In the genomic region with DNA sequence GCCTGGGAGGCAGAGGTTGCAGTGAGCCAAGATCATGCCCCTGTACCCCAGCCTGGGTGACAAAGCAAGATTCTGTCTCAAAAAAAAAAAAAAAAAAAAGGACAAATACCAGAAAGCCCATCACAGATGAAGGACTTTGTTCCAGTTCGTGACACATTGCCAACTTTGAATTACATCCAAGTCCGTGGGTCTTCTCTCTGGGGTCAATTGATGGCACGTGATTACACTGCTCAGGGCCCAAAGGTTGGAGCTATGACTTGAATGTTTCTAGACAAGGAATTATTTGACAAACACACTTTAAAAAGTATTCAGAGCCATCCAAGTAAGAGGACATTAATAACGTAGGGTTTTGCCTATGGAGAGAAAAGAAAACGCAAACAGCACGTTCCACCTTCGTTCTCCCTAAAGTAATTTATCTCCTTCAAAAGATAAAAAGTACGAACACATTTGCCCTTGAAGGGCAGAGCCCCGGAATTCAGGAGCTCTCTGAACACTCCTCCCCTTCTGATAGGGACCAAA, we compare ENCODE assay signal across 8 cellular contexts. TPM values are rescaled to one million over a fixed set of nuclear protein-coding genes. Genes with fewer than 3 reads are reported as not detected.
DNase-seq lines count a peak whose midpoint lies in the region; ATAC-seq and TF ChIP-seq lines count a peak whose summit lies in the region.

No MANE protein-coding gene starts in this region.

- CTCF ChIA-PET in CD8-positive, alpha-beta T cell (lab: Charles Lee) = interaction anchor here (1.2 kb wide), 1 partner anchor 16 kb away, joined by 3 read pairs; no protein-coding TSS in a partner anchor
- CTCF ChIA-PET in PC-3 (lab: Charles Lee) = interaction anchor here (0.6 to 1.6 kb wide), 5 partner anchors 67 to 653 kb away, joined by 3 to 17 read pairs (median 4); no protein-coding TSS in a partner anchor

- POLR2A ChIA-PET in CD8-positive, alpha-beta T cell (lab: Charles Lee) = no interaction called here
- POLR2A ChIA-PET in PC-3 (lab: Charles Lee; ENCODE audit: unreplicated experiment) = interaction anchor here (0.6 kb wide), 1 partner anchor 1025 kb away, joined by 20 read pairs; no protein-coding TSS in a partner anchor

- H3K4me2 ChIP-seq in PC-3 (ENCODE audit: low read length) = peak overlapping the region; percentile 95

- H3K36me3 ChIP-seq in CD8-positive, alpha-beta T cell (ENCODE audit: insufficient read depth, low read length) = no peaks in the 10 kb centered on the region
- H3K36me3 ChIP-seq in PC-3 (ENCODE audit: low read depth, low read length) (no peaks in the 10 kb centered on the region), endocrine pancreas (ENCODE audit: control insufficient read depth, insufficient read depth, low read length) (no peaks in the 10 kb centered on the region)

- no peaks in the 10 kb centered on the region for H3K9me2 ChIP-seq in PC-3 (replicated peaks; ENCODE audit: low read length)

- H3K9ac ChIP-seq in PC-3 (ENCODE audit: low read length) (peak overlapping the region; percentile 79), endocrine pancreas (ENCODE audit: control insufficient read depth, insufficient read depth, low read length) (no peak overlapping the region)

- no peaks in the 10 kb centered on the region for H3K36me3 Mint-ChIP-seq in CD8-positive, alpha-beta T cell
- H3K36me3 Mint-ChIP-seq in nephron progenitor cell (ENCODE audit: low read depth) = peaks cover 9% of the 10 kb centered on the region

- peak overlapping the region; percentile 96 for H2AFZ ChIP-seq in PC-3 (ENCODE audit: low read length)

- in situ Hi-C loops in GM13977 (cut with MboI; ENCODE audit: low pct_unique_long_range_greater_than_20kb, low sequenced_read_pairs, unreplicated experiment) = no loop called here

- H3K4me1 Mint-ChIP-seq in CD8-positive, alpha-beta T cell (ENCODE audit: low read depth) = peaks cover 19% of the 10 kb centered on the region
- H3K4me1 Mint-ChIP-seq in nephron progenitor cell = peaks cover 57% of the 10 kb centered on the region

- peaks cover 4% of the 10 kb centered on the region for H3K27me3 ChIP-seq in CD8-positive, alpha-beta T cell (ENCODE audit: insufficient read depth, low read length)
- H3K27me3 ChIP-seq in PC-3 (ENCODE audit: low read length) = no peaks in the 10 kb centered on the region
- no peaks in the 10 kb centered on the region for H3K27me3 ChIP-seq in endocrine pancreas (ENCODE audit: control insufficient read depth, insufficient read depth, low read length)

- H3K27ac Mint-ChIP-seq in CD8-positive, alpha-beta T cell = no peak overlapping the region
- H3K27ac Mint-ChIP-seq in nephron progenitor cell = peak overlapping the region; percentile 78

- peak overlapping the region; percentile 76 for H3K4me3 Mint-ChIP-seq in CD8-positive, alpha-beta T cell
- peak overlapping the region; percentile 93 for H3K4me3 Mint-ChIP-seq in nephron progenitor cell

- H4K20me1 ChIP-seq in PC-3 (ENCODE audit: low read length) = no peaks in the 10 kb centered on the region

- DNase-seq in CD8-positive, alpha-beta T cell = no peak
- DNase-seq in PC-3 (no peak), nephron progenitor cell (no peak), GM13977 (ENCODE audit: low spot score) (no peak), T-helper 9 cell (no peak), NCI-H187 (lab: John Stamatoyannopoulos, UW) (no peak)

- no peak for ATAC-seq in CD8-positive, alpha-beta T cell
- ATAC-seq in PC-3 (no peak), HG03196 (IDR thresholded peaks at IDR 0.05; ENCODE audit: unreplicated experiment) (no peak)

- peaks cover 41% of the 10 kb centered on the region for H3K79me2 ChIP-seq in PC-3 (ENCODE audit: low read length)

- intact Hi-C loops in CD8-positive, alpha-beta T cell (cut with DNase I, micrococcal nuclease) = no loop called here
- intact Hi-C loops in PC-3 (cut with micrococcal nuclease) = loop anchor here (2.0 to 5.0 kb wide), 2 partner anchors 35 to 261 kb away; no protein-coding TSS in a partner anchor

- peak overlapping the region; percentile 28 for H3K4me3 ChIP-seq in CD8-positive, alpha-beta T cell (ENCODE audit: low read depth, low read length)
- H3K4me3 ChIP-seq in PC-3 (ENCODE audit: low read length) (peak overlapping the region; percentile 96), endocrine pancreas (ENCODE audit: control insufficient read depth, insufficient read depth, low read length) (peak overlapping the region; percentile 74)

- TSS peak; percentile 71 for BruUV-seq in PC-3 (replicated peaks; lab: Mats Ljungman, UMichigan)

- H3K9me3 Mint-ChIP-seq in CD8-positive, alpha-beta T cell = no peaks in the 10 kb centered on the region
- H3K9me3 Mint-ChIP-seq in nephron progenitor cell = peaks cover 3% of the 10 kb centered on the region

- no peaks in the 10 kb centered on the region for H3K9me3 ChIP-seq in CD8-positive, alpha-beta T cell (ENCODE audit: low read length)
- no peaks in the 10 kb centered on the region for H3K9me3 ChIP-seq in PC-3 (ENCODE audit: low read length)
- no peaks in the 10 kb centered on the region for H3K9me3 ChIP-seq in endocrine pancreas (ENCODE audit: control insufficient read depth, low read length)

- peaks cover 57% of the 10 kb centered on the region for H3K27me3 Mint-ChIP-seq in CD8-positive, alpha-beta T cell (ENCODE audit: low read depth)
- H3K27me3 Mint-ChIP-seq in nephron progenitor cell (ENCODE audit: low read depth, poor library complexity) = peaks cover 11% of the 10 kb centered on the region

- peaks cover 7% of the 10 kb centered on the region for H3K4me1 ChIP-seq in CD8-positive, alpha-beta T cell (ENCODE audit: insufficient read depth, low read length)
- H3K4me1 ChIP-seq in PC-3 (ENCODE audit: insufficient read depth, low read length) (peaks cover 48% of the 10 kb centered on the region), endocrine pancreas (ENCODE audit: control insufficient read depth, insufficient read depth, low read length) (no peaks in the 10 kb centered on the region)

- H3F3A ChIP-seq in PC-3 (ENCODE audit: low read length, unreplicated experiment) = no peaks in the 10 kb centered on the region

- TF ChIP-seq CTCF in CD8-positive, alpha-beta T cell (IDR thresholded peaks at IDR 0.05) = no peak
- no peak for TF ChIP-seq CTCF in PC-3 (conservative IDR thresholded peaks at IDR 0.05; ENCODE audit: low read depth, low read length)
- TF ChIP-seq CTCF in nephron progenitor cell (IDR thresholded peaks at IDR 0.05) = no peak
- TF ChIP-seq CTCF in GM13977 (IDR thresholded peaks at IDR 0.05; ENCODE audit: extremely low read depth, insufficient read depth, missing control alignments) = no peak

- H3K27ac ChIP-seq in CD8-positive, alpha-beta T cell (ENCODE audit: low read depth, low read length) = no peak overlapping the region
- H3K27ac ChIP-seq in PC-3 (ENCODE audit: low read length) = peak overlapping the region; percentile 33

RNA-seq across cellular contexts. Expression of a gene that starts 31.4 kb away (rescaled TPM):
- total RNA-seq in CD8-positive, alpha-beta T cell = not detected
- 7.3 and 11.5 TPM in 2 replicates for total RNA-seq in PC-3 (2014; rRNA removed)

Comparison
In these comparisons a context has a peak if more than half of its experiments do, and no peak if none do; other contexts are left out.
1. H3K4me3 ChIP-seq: peak in every context shown above with its lines; median percentile 96 in PC-3; 74 in endocrine pancreas; 28 in CD8-positive, alpha-beta T cell.